16 cellular contexts compared by ENCODE assay signal in genomic region chr20:43746344-43747137, GRCh38. TPM values are rescaled to one million over a fixed set of nuclear protein-coding genes. Genes with fewer than 3 reads are reported as not detected.
DNase-seq lines count a peak whose midpoint lies in the region; ATAC-seq and TF ChIP-seq lines count a peak whose summit lies in the region.
"Had no signal": no experiment of that assay in that cellular context is flagged by ENCODE, and none has a peak within 500 bp of the region (broad histone marks: within the 10 kb centered on the region; RNA-seq: fewer than 3 reads in every experiment).

No MANE protein-coding gene starts in this region.

- no peak overlapping the region for H3K27ac Mint-ChIP-seq in WTC11
- no peak overlapping the region for H3K27ac Mint-ChIP-seq in osteocyte (ENCODE audit: unreplicated experiment)

- no peak overlapping the region for H3K4me3 Mint-ChIP-seq in WTC11
- H3K4me3 Mint-ChIP-seq in osteocyte (ENCODE audit: unreplicated experiment), result no peak overlapping the region

- H3K4me1 Mint-ChIP-seq in WTC11, result peaks cover 8% of the 10 kb centered on the region
- peaks cover 1% of the 10 kb centered on the region for H3K4me1 Mint-ChIP-seq in osteocyte (ENCODE audit: unreplicated experiment)

- DNase-seq in A172 (ENCODE audit: low spot score) (peak; percentile 23), DMS153 treated with DMSO at 0.1 percent for 48 hours (lab: John Stamatoyannopoulos, UW; ENCODE audit: unreplicated experiment) (peak; percentile 90), NCI-H2171 treated with DMSO at 0.1 percent for 48 hours (lab: John Stamatoyannopoulos, UW) (peak; percentile 77), WTC11 (ENCODE audit: low spot score) (no peak), GM10248 (ENCODE audit: extremely low spot score) (no peak), osteocyte (ENCODE audit: extremely low spot score, unreplicated experiment) (no peak), epidermal melanocyte (ENCODE audit: insufficient read length, low spot score) (no peak)
- DNase-seq: activated CD8-positive, alpha-beta memory T cell treated with anti-CD3 and anti-CD28 coated beads, Interleukin-2, amount 50 U/mL, for 4 hours; amniotic stem cell; cortex of kidney; foreskin keratinocyte; NCI-H1105 treated with DMSO at 0.1 percent for 48 hours; Peyer's patch; retina; stimulated activated CD4-positive, alpha-beta T cell treated with anti-CD3 and anti-CD28 coated beads, Interleukin-4, amount 100 ng/mL, for 4 hours had no signal

- TF ChIP-seq CTCF in WTC11 (IDR thresholded peaks at IDR 0.05), result no peak
- no peak for TF ChIP-seq CTCF in GM10248 (IDR thresholded peaks at IDR 0.05; ENCODE audit: control extremely low read depth, extremely low read depth, low read depth, missing control alignments)
- no peak for TF ChIP-seq CTCF in osteocyte (IDR thresholded peaks at IDR 0.05)

- CTCF ChIA-PET in WTC11 (lab: Charles Lee) (no interaction called here), GM10248 (lab: Yijun Ruan, JAX) (interaction anchor here (6.9 kb wide), 1 partner anchor 335 kb away, joined by 157 read pairs; no protein-coding TSS in a partner anchor)

- ATAC-seq in WTC11 (peak; percentile 43), HG03025 (IDR thresholded peaks at IDR 0.05; ENCODE audit: low FRiP score, unreplicated experiment) (no peak)
- ATAC-seq: foreskin keratinocyte had no signal

- peaks cover 4% of the 10 kb centered on the region; the same call in 1 of the 2 replicates for H3K9me3 Mint-ChIP-seq in WTC11
- no peaks in the 10 kb centered on the region for H3K9me3 Mint-ChIP-seq in osteocyte (ENCODE audit: unreplicated experiment)

- H3K36me3 Mint-ChIP-seq in WTC11, result no peaks in the 10 kb centered on the region
- no peaks in the 10 kb centered on the region for H3K36me3 Mint-ChIP-seq in osteocyte (ENCODE audit: unreplicated experiment)

- POLR2A ChIA-PET in WTC11 (lab: Charles Lee), result no interaction called here
- POLR2A ChIA-PET in GM10248 (lab: Yijun Ruan, JAX), result interaction anchor here (1.0 kb wide), 1 partner anchor 289 kb away, joined by 3 read pairs; the partner anchor contains the start of gene SRSF6

- H3K27me3 Mint-ChIP-seq in WTC11 (ENCODE audit: low read depth) (peaks cover 5% of the 10 kb centered on the region; the same call in 1 of the 2 replicates), osteocyte (ENCODE audit: unreplicated experiment) (peaks cover 31% of the 10 kb centered on the region)

TF ChIP-seq in WTC11, 78 proteins besides CTCF, POLR2A, EP300 and RAD21:
- TF ChIP-seq E2F4 (CRISPR knock-in tag; IDR thresholded peaks at IDR 0.05; ENCODE audit: borderline replicate concordance, low read depth) (no peak), RELA (CRISPR knock-in tag; IDR thresholded peaks at IDR 0.05; ENCODE audit: borderline replicate concordance) (no peak), ZNF532 (CRISPR knock-in tag; IDR thresholded peaks at IDR 0.05; ENCODE audit: borderline replicate concordance) (no peak)
- TF ChIP-seq, protein P1, sequence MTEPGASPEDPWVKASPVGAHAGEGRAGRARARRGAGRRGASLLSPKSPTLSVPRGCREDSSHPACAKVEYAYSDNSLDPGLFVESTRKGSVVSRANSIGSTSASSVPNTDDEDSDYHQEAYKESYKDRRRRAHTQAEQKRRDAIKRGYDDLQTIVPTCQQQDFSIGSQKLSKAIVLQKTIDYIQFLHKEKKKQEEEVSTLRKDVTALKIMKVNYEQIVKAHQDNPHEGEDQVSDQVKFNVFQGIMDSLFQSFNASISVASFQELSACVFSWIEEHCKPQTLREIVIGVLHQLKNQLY (CRISPR knock-in tag; IDR thresholded peaks at IDR 0.05), result no peak

RNA-seq across cellular contexts. Expression of gene GTSF1L, which starts 19.7 kb away (rescaled TPM):
- not detected in 2 replicates for total RNA-seq in A172 (2014; rRNA removed; shearing (Covaris generic))
- total RNA-seq in WTC11 (2021), result not detected in 3 replicates
- not detected in 2 replicates for total RNA-seq in osteocyte
- total RNA-seq: foreskin keratinocyte, Peyer's patch had no signal

Comparison
In these comparisons a context has a peak if more than half of its experiments do, and no peak if none do; other contexts are left out.
1. DNase-seq: peak in A172 (single experiment), DMS153 treated with DMSO at 0.1 percent for 48 hours (single experiment) and NCI-H2171 treated with DMSO at 0.1 percent for 48 hours (single experiment); none in WTC11 (single experiment), GM10248 (single experiment), osteocyte (single experiment) and epidermal melanocyte (single experiment).